Comparison of ENCODE assay signal across 1 cellular context in genomic region chr4:103008875-103009729, GRCh38.
TF ChIP-seq lines count a peak whose summit lies in the region.

No MANE protein-coding gene starts in this region.

TF ChIP-seq in SK-N-SH, 30 proteins besides CTCF, POLR2A, EP300 and RAD21 (continued from another document):
- no peak for TF ChIP-seq ZBTB33 (IDR thresholded peaks at IDR 0.05; ENCODE audit: borderline replicate concordance, low read depth)
TF ChIP-seq in SK-N-SH: peak in this region for 2.
